In the genomic region with DNA sequence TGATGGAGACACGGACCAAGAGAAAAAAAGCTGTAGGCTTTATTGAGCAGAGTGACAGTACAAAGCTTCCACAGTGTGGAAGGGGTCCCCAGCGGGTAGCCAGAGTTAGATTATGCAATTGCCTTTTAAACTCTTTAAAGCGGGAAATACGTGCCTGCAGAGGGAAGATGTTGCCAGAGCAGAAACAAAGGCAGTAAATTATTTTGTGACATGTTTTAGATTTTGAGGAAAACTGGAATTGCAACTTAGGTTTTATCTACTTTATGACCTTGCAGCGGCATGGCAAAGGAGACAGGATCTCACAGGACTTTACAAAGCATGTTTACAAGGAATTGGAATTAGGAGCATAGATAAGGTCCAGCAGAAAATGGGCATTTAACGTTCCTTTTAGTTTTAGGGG, we compare ENCODE assay signal across 8 cellular contexts. TPM values are rescaled to one million over a fixed set of nuclear protein-coding genes. Genes with fewer than 3 reads are reported as not detected.
A peak's percentile ranks its signal among the peaks of the same experiment; 100 is the strongest.
DNase-seq lines count a peak whose midpoint lies in the region; FAIRE-seq and TF ChIP-seq lines count a peak whose summit lies in the region.
"Not testable (repeated sequence)": the region's sequence is repeated elsewhere in the genome, so short reads cannot be mapped to it uniquely, and the experiment has no call there.
"Had no signal": no experiment of that assay in that cellular context is flagged by ENCODE, and none has a peak within 500 bp of the region (broad histone marks: within the 10 kb centered on the region; RNA-seq: fewer than 3 reads in every experiment).

No MANE protein-coding gene starts in this region.

- H2BK12ac ChIP-seq in H1 (ENCODE audit: low read depth, low read length) = not testable (repeated sequence)

- not testable (repeated sequence) for H2BK15ac ChIP-seq in H1 (ENCODE audit: low read length)

- not testable (repeated sequence) for TF ChIP-seq CTCF in H1 (IDR thresholded peaks at IDR 0.05; ENCODE audit: control extremely low read depth in 1 of 3, insufficient read depth in 1 of 3, low read depth in 1 of 3, low read length in 3 of 3); neural crest cell (conservative IDR thresholded peaks at IDR 0.05)

- H2AFZ ChIP-seq in H1 (ENCODE audit: low read length) = 0 out of 2 replicates have a peak overlapping the region, but pooled peaks have one; percentile 34

- not testable (repeated sequence) for H2BK20ac ChIP-seq in H1 (ENCODE audit: low read length)

- not testable (repeated sequence) for H4K8ac ChIP-seq in H1 (ENCODE audit: extremely low read depth, insufficient read depth, low read length)

- H3K36me3 ChIP-seq in H1 (ENCODE audit: control insufficient read depth in 2 of 4, insufficient read depth in 4 of 4, low read length in 3 of 4) = not testable (repeated sequence)

- not testable (repeated sequence) for H3K14ac ChIP-seq in H1 (ENCODE audit: insufficient read length)

- H3K4ac ChIP-seq in H1 (replicated peaks; ENCODE audit: insufficient read length, low read depth, low read length) = not testable (repeated sequence)

- not testable (repeated sequence) for TF ChIP-seq EP300 in H1 (IDR thresholded peaks at IDR 0.05; ENCODE audit: borderline replicate concordance in 1 of 2, low read depth in 2 of 2, low read length in 2 of 2)

- H2BK5ac ChIP-seq in H1 (ENCODE audit: low read depth, low read length) = not testable (repeated sequence)

- not testable (repeated sequence) for H2AK5ac ChIP-seq in H1 (ENCODE audit: low read depth, low read length)

- not testable (repeated sequence) for FAIRE-seq in H1 (lab: Jason Lieb, UNC)

- not testable (repeated sequence) for H3K9me3 ChIP-seq in H1 (ENCODE audit: insufficient read depth in 2 of 2, low read depth in 1 of 2, low read length in 1 of 2)

- not testable (repeated sequence) for H3K36me3 Mint-ChIP-seq in neural crest cell (ENCODE audit: low read depth)

- not testable (repeated sequence) for H3K23me2 ChIP-seq in H1 (ENCODE audit: low read depth, low read length)

- H4K91ac ChIP-seq in H1 (replicated peaks; ENCODE audit: insufficient read length, low read length) = not testable (repeated sequence)

- not testable (repeated sequence) for H4K20me1 ChIP-seq in H1 (replicated peaks in 1 of 2; ENCODE audit: control insufficient read depth in 1 of 2, insufficient read depth in 2 of 2, low read length in 2 of 2)

- not testable (repeated sequence) for H2BK120ac ChIP-seq in H1 (replicated peaks; ENCODE audit: low read depth, low read length)

- 48% methylated on average over 6 of the region's 6 CpGs; no CpG with 5 or more reads in 1 of the 2 experiments for WGBS in H1 (ENCODE audit: extremely low coverage in 1 of 2, insufficient coverage in 1 of 2, insufficient read length in 1 of 2, insufficient replicate concordance in 2 of 2, low coverage in 1 of 2, low lambda C conversion rate in 2 of 2, missing lambda C conversion rate in 1 of 2), 2 experiments

- not testable (repeated sequence) for H3K27me3 Mint-ChIP-seq in neural crest cell (ENCODE audit: low read depth)

- H3K9ac ChIP-seq in H1 (replicated peaks in 1 of 4; ENCODE audit: extremely low read depth in 1 of 4, low read depth in 3 of 4, low read length in 3 of 4) = not testable (repeated sequence)

- CTCF ChIA-PET in H1 (lab: Charles Lee; ENCODE audit: partially characterized antibody) = interaction anchor here (1.0 to 1.1 kb wide), 2 partner anchors 19 to 109 kb away, joined by 3 read pairs; no protein-coding TSS in a partner anchor

- H4K5ac ChIP-seq in H1 (ENCODE audit: insufficient read length, low read depth, low read length) = not testable (repeated sequence)

- peak overlapping the region; percentile 60 for H3K27ac Mint-ChIP-seq in neural crest cell (ENCODE audit: unreplicated experiment)

- DNase-seq in ELF-1 (ENCODE audit: low read depth, low spot score) (peak; percentile 53), MV-4-11 (lab: John Stamatoyannopoulos, UW) (peak; percentile 37), SK-N-DZ (ENCODE audit: low spot score) (peak; percentile 48), left kidney (ENCODE audit: low read depth, low spot score) (peak; percentile 60), superior temporal gyrus (ENCODE audit: extremely low spot score) (peak; percentile 2)
- not testable (repeated sequence) for DNase-seq in H1 (ENCODE audit: low read depth in 1 of 2, low spot score in 2 of 2); neural crest cell (ENCODE audit: low read depth, low spot score)

- H3K4me3 ChIP-seq in H1 (ENCODE audit: extremely low read depth in 1 of 4, insufficient read depth in 2 of 4, low read depth in 3 of 4, low read length in 4 of 4) = not testable (repeated sequence)

- peak overlapping the region; percentile 21 for H3K4me3 Mint-ChIP-seq in neural crest cell

- not testable (repeated sequence) for H3K9me3 Mint-ChIP-seq in neural crest cell

- not testable (repeated sequence) for H3K23ac ChIP-seq in H1 (ENCODE audit: insufficient read length)

- not testable (repeated sequence) for H3K18ac ChIP-seq in H1 (ENCODE audit: extremely low read depth, low read length)

- H3K27ac ChIP-seq in H1 (ENCODE audit: low read depth, low read length) = not testable (repeated sequence)

- not testable (repeated sequence) for H3K4me1 ChIP-seq in H1 (replicated peaks in 1 of 4; ENCODE audit: control insufficient read depth in 3 of 4, insufficient read depth in 4 of 4, low read length in 3 of 4)

- not testable (repeated sequence) for H3K4me2 ChIP-seq in H1 (ENCODE audit: insufficient read depth in 1 of 2, low read depth in 2 of 2, low read length in 2 of 2)

- POLR2A ChIA-PET in H1 (lab: Charles Lee; ENCODE audit: partially characterized antibody) = not testable (repeated sequence)

- H3K56ac ChIP-seq in H1 (replicated peaks; ENCODE audit: insufficient read length, low read depth, low read length) = not testable (repeated sequence)

- H3K79me1 ChIP-seq in H1 (ENCODE audit: low read depth, low read length) = not testable (repeated sequence)

- not testable (repeated sequence) for H3K27me3 ChIP-seq in H1 (replicated peaks in 1 of 4; ENCODE audit: control insufficient read depth in 3 of 4, extremely low read depth in 1 of 4, insufficient read depth in 3 of 4, low read length in 3 of 4)

- peaks cover 24% of the 10 kb centered on the region for H3K4me1 Mint-ChIP-seq in neural crest cell

- not testable (repeated sequence) for TF ChIP-seq RAD21 in H1 (IDR thresholded peaks at IDR 0.05 in 1 of 2, conservative IDR thresholded peaks at IDR 0.05 in 1 of 2; ENCODE audit: low read depth in 2 of 2, low read length in 2 of 2)

- TF ChIP-seq POLR2A in H1 (IDR thresholded peaks at IDR 0.05; ENCODE audit: control extremely low read depth in 1 of 2, low read depth in 2 of 2, low read length in 2 of 2) = not testable (repeated sequence)

- H3K79me2 ChIP-seq in H1 (ENCODE audit: control insufficient read depth in 1 of 2, insufficient read depth in 2 of 2, low read length in 2 of 2) = not testable (repeated sequence)

RNA-seq across cellular contexts. Expression of a gene that starts 54.5 kb away (rescaled TPM):
- polyA plus RNA-seq in SK-N-DZ (2014; cell fraction: cytosol; rRNA removed) = 39.2 and 43.0 TPM in 2 replicates
- polyA plus RNA-seq in SK-N-DZ (2014; cell fraction: nucleus; rRNA removed) = 52.6 and 56.4 TPM in 2 replicates
- total RNA-seq in H1 (2021; fragmentation: NEBNext Ultra II Directional; extraction: Animal tissue kit (Norgen Biotek cat#: 25700)) = 6.1 and 7.6 TPM in 2 replicates
- 2.6 and 3.3 TPM in 2 replicates for polyA plus RNA-seq in H1 (2011; rRNA removed)
- 4.4 TPM for polyA plus RNA-seq in H1 (2011; cell fraction: cytosol; rRNA removed)
- 4.8 TPM for polyA plus RNA-seq in H1 (2011; cell fraction: nucleus; rRNA removed)
- polyA plus RNA-seq in H1 (2012, experiment 1 of 2) = 3.2 to 6.0 TPM (median 4.5 TPM) in 4 replicates
- 0.77 TPM for polyA plus RNA-seq in H1 (2012, experiment 2 of 2)
- polyA plus RNA-seq in H1 (2013, experiment 1 of 2) = 4.7 TPM
- polyA plus RNA-seq in H1 (2013, experiment 2 of 2) = 4.1 TPM
- 3.9 and 5.4 TPM in 2 replicates for polyA minus RNA-seq in H1 (2011; rRNA and poly(A)+ RNA removed)
- 9.9 TPM for polyA minus RNA-seq in H1 (2011; cell fraction: cytosol; rRNA and poly(A)+ RNA removed)
- polyA minus RNA-seq in H1 (2011; cell fraction: nucleus; rRNA and poly(A)+ RNA removed) = 10.3 TPM
- 16.0 and 17.9 TPM in 2 replicates for total RNA-seq in neural crest cell
- total RNA-seq: GM23248 had no signal
